Comparison of ENCODE assay signal across 8 cellular contexts in genomic region chr14:51860836-51861583, GRCh38. TPM values are rescaled to one million over a fixed set of nuclear protein-coding genes. Genes with fewer than 3 reads are reported as not detected.
DNase-seq lines count a peak whose midpoint lies in the region; ATAC-seq lines count a peak whose summit lies in the region.

No MANE protein-coding gene starts in this region.

- peaks cover 6 to 8% of the 10 kb centered on the region in 2 donors for H3K36me3 Mint-ChIP-seq in activated T-cell treated with anti-CD3 and anti-CD28 coated beads, Interleukin-2, amount 50 U/mL, for 72 hours (ENCODE audit: insufficient read depth in 2 of 2)
- H3K36me3 Mint-ChIP-seq in natural killer cell treated with Interleukin-12 subunit alpha and Interleukin-12 subunit beta and Interleukin-15 and Interleukin-18, amount 100 ng/mL, for 72 hours: peaks cover 29% of the 10 kb centered on the region

- H3K9me3 Mint-ChIP-seq in activated T-cell treated with anti-CD3 and anti-CD28 coated beads, Interleukin-2, amount 50 U/mL, for 72 hours: peaks cover 3 to 7% of the 10 kb centered on the region in 2 donors
- peaks cover 2% of the 10 kb centered on the region for H3K9me3 Mint-ChIP-seq in natural killer cell treated with Interleukin-12 subunit alpha and Interleukin-12 subunit beta and Interleukin-15 and Interleukin-18, amount 100 ng/mL, for 72 hours

- H3K4me1 Mint-ChIP-seq in activated T-cell treated with anti-CD3 and anti-CD28 coated beads, Interleukin-2, amount 50 U/mL, for 72 hours (ENCODE audit: low read depth): peaks cover 31% of the 10 kb centered on the region
- H3K4me1 Mint-ChIP-seq in natural killer cell treated with Interleukin-12 subunit alpha and Interleukin-12 subunit beta and Interleukin-15 and Interleukin-18, amount 100 ng/mL, for 72 hours (ENCODE audit: low read depth in 2 of 2): peaks cover 41 to 47% of the 10 kb centered on the region in 2 donors

- peak; percentile 35 to 42 for ATAC-seq in activated T-cell treated with anti-CD3 and anti-CD28 coated beads, Interleukin-2, amount 50 U/mL, for 72 hours (replicated peaks in 1 of 2)
- ATAC-seq in natural killer cell treated with Interleukin-12 subunit alpha and Interleukin-12 subunit beta and Interleukin-15 and Interleukin-18, amount 100 ng/mL, for 72 hours: peak; percentile 53 to 66
- no peak for ATAC-seq in GM21737 (IDR thresholded peaks at IDR 0.05; ENCODE audit: unreplicated experiment)

- peak overlapping the region; percentile 73 to 83 for H3K4me3 ChIP-seq in duodenal mucosa (ENCODE audit: low read depth in 1 of 2, low read length in 2 of 2)

- no peaks in the 10 kb centered on the region for H3K36me3 ChIP-seq in duodenal mucosa (ENCODE audit: control insufficient read depth in 1 of 2, insufficient read depth in 2 of 2, low read length in 2 of 2)

- H3K9ac ChIP-seq in duodenal mucosa (ENCODE audit: low read depth in 1 of 2, low read length in 2 of 2): peak overlapping the region; percentile 55 to 74

- peaks cover 4 to 27% of the 10 kb centered on the region in 2 donors for H3K4me1 ChIP-seq in duodenal mucosa (ENCODE audit: control insufficient read depth in 1 of 2, insufficient read depth in 2 of 2, low read length in 2 of 2)

- H3K27ac Mint-ChIP-seq in activated T-cell treated with anti-CD3 and anti-CD28 coated beads, Interleukin-2, amount 50 U/mL, for 72 hours: peak overlapping the region; percentile 89
- H3K27ac Mint-ChIP-seq in natural killer cell treated with Interleukin-12 subunit alpha and Interleukin-12 subunit beta and Interleukin-15 and Interleukin-18, amount 100 ng/mL, for 72 hours: no peak overlapping the region

- peak overlapping the region; percentile 3 for H3K27ac ChIP-seq in duodenal mucosa (ENCODE audit: low read depth, low read length)

- H3K27me3 Mint-ChIP-seq in activated T-cell treated with anti-CD3 and anti-CD28 coated beads, Interleukin-2, amount 50 U/mL, for 72 hours (ENCODE audit: low read depth): no peaks in the 10 kb centered on the region
- H3K27me3 Mint-ChIP-seq in natural killer cell treated with Interleukin-12 subunit alpha and Interleukin-12 subunit beta and Interleukin-15 and Interleukin-18, amount 100 ng/mL, for 72 hours: no peaks in the 10 kb centered on the region

- no peaks in the 10 kb centered on the region for H3K27me3 ChIP-seq in duodenal mucosa (ENCODE audit: control insufficient read depth in 1 of 2, insufficient read depth in 2 of 2, low read length in 2 of 2)

- H3K9me3 ChIP-seq in duodenal mucosa (ENCODE audit: control insufficient read depth in 1 of 2, low read length in 2 of 2): no peaks in the 10 kb centered on the region

- DNase-seq in activated T-cell treated with anti-CD3 and anti-CD28 coated beads, Interleukin-2, amount 50 U/mL, for 72 hours: no peak
- DNase-seq in activated T-cell treated with anti-CD3 and anti-CD28 coated beads for 4 hours (no peak), NCI-H748 treated with DMSO at 0.1 percent for 48 hours (lab: John Stamatoyannopoulos, UW) (peak; percentile 48), A172 (ENCODE audit: low spot score) (no peak), NCI-H2107 treated with DMSO at 0.1 percent for 48 hours (lab: John Stamatoyannopoulos, UW; ENCODE audit: unreplicated experiment) (no peak)
- DNase-seq in natural killer cell treated with Interleukin-12 subunit alpha and Interleukin-12 subunit beta and Interleukin-15 and Interleukin-18, amount 100 ng/mL, for 72 hours (ENCODE audit: low spot score): peak; percentile 76

- peak overlapping the region; percentile 90 to 94 for H3K4me3 Mint-ChIP-seq in activated T-cell treated with anti-CD3 and anti-CD28 coated beads, Interleukin-2, amount 50 U/mL, for 72 hours
- H3K4me3 Mint-ChIP-seq in natural killer cell treated with Interleukin-12 subunit alpha and Interleukin-12 subunit beta and Interleukin-15 and Interleukin-18, amount 100 ng/mL, for 72 hours: peak overlapping the region; percentile 89

RNA-seq across cellular contexts. Expression of gene GNG2, which starts 0.6 kb away (rescaled TPM):
- total RNA-seq in activated T-cell treated with anti-CD3 and anti-CD28 coated beads, Interleukin-2, amount 50 U/mL, for 72 hours: 100 to 1,000 TPM; 233 to 250 TPM
- 100 to 1,000 TPM; 293 to 495 TPM for total RNA-seq in natural killer cell treated with Interleukin-12 subunit alpha and Interleukin-12 subunit beta and Interleukin-15 and Interleukin-18, amount 100 ng/mL, for 72 hours
- 3.8 and 8.5 TPM in 2 replicates for total RNA-seq in A172 (2014; rRNA removed; shearing (Covaris generic))

Comparison
In these comparisons a context has a peak if more than half of its experiments do, and no peak if none do; other contexts are left out.
1. DNase-seq: peak in NCI-H748 treated with DMSO at 0.1 percent for 48 hours (single experiment) and natural killer cell treated with Interleukin-12 subunit alpha and Interleukin-12 subunit beta and Interleukin-15 and Interleukin-18, amount 100 ng/mL, for 72 hours (single experiment); none in activated T-cell treated with anti-CD3 and anti-CD28 coated beads, Interleukin-2, amount 50 U/mL, for 72 hours (0 of 2), activated T-cell treated with anti-CD3 and anti-CD28 coated beads for 4 hours (single experiment), A172 (single experiment) and NCI-H2107 treated with DMSO at 0.1 percent for 48 hours (single experiment).
2. RNA of gene GNG2, which starts 0.6 kb away (total RNA-seq): 293 to 495 TPM in natural killer cell treated with Interleukin-12 subunit alpha and Interleukin-12 subunit beta and Interleukin-15 and Interleukin-18, amount 100 ng/mL, for 72 hours and 233 to 250 TPM in activated T-cell treated with anti-CD3 and anti-CD28 coated beads, Interleukin-2, amount 50 U/mL, for 72 hours; 3.8 to 8.5 TPM in A172; every median in the first group is over 10 times any median in the second.